11 cellular contexts compared by ENCODE assay signal in the genomic region with DNA sequence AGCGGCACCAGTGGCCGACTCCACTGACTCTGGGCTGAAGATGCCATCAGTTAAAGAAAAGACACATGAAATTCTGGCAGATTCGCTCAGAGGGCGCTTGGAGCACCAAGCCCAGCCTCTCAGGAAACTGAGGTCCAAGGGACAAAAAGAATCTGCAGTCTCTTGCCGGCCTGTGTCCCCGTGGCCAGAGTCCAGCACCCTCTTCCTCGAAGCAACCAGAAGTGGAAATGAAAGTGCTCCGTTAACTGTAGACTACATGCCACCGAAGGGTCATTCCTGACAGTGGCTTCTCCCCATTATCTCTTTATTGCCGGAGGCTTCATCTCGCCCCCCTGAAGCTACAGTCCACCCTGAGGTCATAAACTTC. TPM values are rescaled to one million over a fixed set of nuclear protein-coding genes. Genes with fewer than 3 reads are reported as not detected.
A peak's percentile ranks its signal among the peaks of the same experiment; 100 is the strongest.
DNase-seq lines count a peak whose midpoint lies in the region; ATAC-seq, FAIRE-seq and TF ChIP-seq lines count a peak whose summit lies in the region.
"Had no signal": no experiment of that assay in that cellular context is flagged by ENCODE, and none has a peak within 500 bp of the region (broad histone marks: within the 10 kb centered on the region; RNA-seq: fewer than 3 reads in every experiment).

No MANE protein-coding gene starts in this region.

- no peaks in the 10 kb centered on the region for H3K36me3 Mint-ChIP-seq in stimulated activated effector memory CD8-positive, alpha-beta T cell treated with anti-CD3 and anti-CD28 coated beads, Interleukin-12 subunit alpha, Interleukin-12 subunit beta, amount 100 ng/mL, for 72 hours

- no peaks in the 10 kb centered on the region for H3K9me3 Mint-ChIP-seq in stimulated activated effector memory CD8-positive, alpha-beta T cell treated with anti-CD3 and anti-CD28 coated beads, Interleukin-12 subunit alpha, Interleukin-12 subunit beta, amount 100 ng/mL, for 72 hours

- H3K36me3 ChIP-seq in H7 (replicated peaks; ENCODE audit: control insufficient read depth, insufficient read depth, low read length) (no peaks in the 10 kb centered on the region), breast epithelium (no peaks in the 10 kb centered on the region), lower lobe of right lung (no peaks in the 10 kb centered on the region), small intestine (ENCODE audit: control insufficient read depth in 2 of 2, insufficient read depth in 2 of 2, low read length in 2 of 2) (no peaks in the 10 kb centered on the region)

- H3K9me3 ChIP-seq in breast epithelium (no peaks in the 10 kb centered on the region), lower lobe of right lung (peaks cover 6% of the 10 kb centered on the region), small intestine (ENCODE audit: control insufficient read depth, low read depth) (no peaks in the 10 kb centered on the region)

- FAIRE-seq in small intestine (lab: Jason Lieb, UNC) = no peak

- TF ChIP-seq POLR2A in breast epithelium (IDR thresholded peaks at IDR 0.05) = no peak

- ATAC-seq in lower lobe of right lung = no peak
- ATAC-seq in stimulated activated effector memory CD8-positive, alpha-beta T cell treated with anti-CD3 and anti-CD28 coated beads, Interleukin-12 subunit alpha, Interleukin-12 subunit beta, amount 100 ng/mL, for 72 hours = no peak

- H3K27me3 ChIP-seq in H7 (ENCODE audit: control insufficient read depth, insufficient read depth, low read length) = peaks cover 21% of the 10 kb centered on the region
- H3K27me3 ChIP-seq in breast epithelium = no peaks in the 10 kb centered on the region
- H3K27me3 ChIP-seq in lower lobe of right lung (ENCODE audit: low read depth) = no peaks in the 10 kb centered on the region
- peaks cover 5 to 26% of the 10 kb centered on the region in 2 donors for H3K27me3 ChIP-seq in small intestine (ENCODE audit: control insufficient read depth in 2 of 2, insufficient read depth in 2 of 2, low read length in 2 of 2)

- 0 out of 2 replicates have a peak overlapping the region, but pooled peaks have one; percentile 82 for H3K4me3 ChIP-seq in H7 (ENCODE audit: insufficient read depth, low read depth, low read length)
- H3K4me3 ChIP-seq in breast epithelium = peak overlapping the region; percentile 56 to 99 (median 75)
- H3K4me3 ChIP-seq in lower lobe of right lung = peak overlapping the region; percentile 70
- H3K4me3 ChIP-seq in small intestine (ENCODE audit: low read depth in 1 of 2, low read length in 2 of 2) = no peak overlapping the region

- H3K4me1 Mint-ChIP-seq in stimulated activated effector memory CD8-positive, alpha-beta T cell treated with anti-CD3 and anti-CD28 coated beads, Interleukin-12 subunit alpha, Interleukin-12 subunit beta, amount 100 ng/mL, for 72 hours = peaks cover 5% of the 10 kb centered on the region

- DNase-seq in H7 (no peak), breast epithelium (ENCODE audit: low spot score in 2 of 2) (no peak), lower lobe of right lung (no peak), small intestine (peak; percentile 50), kidney tubule cell (ENCODE audit: low spot score) (no peak), DMS114 treated with DMSO at 0.1 percent for 48 hours (lab: John Stamatoyannopoulos, UW; ENCODE audit: unreplicated experiment) (no peak), islet precursor cell (no peak)
- DNase-seq in stimulated activated effector memory CD8-positive, alpha-beta T cell treated with anti-CD3 and anti-CD28 coated beads, Interleukin-12 subunit alpha, Interleukin-12 subunit beta, amount 100 ng/mL, for 72 hours (ENCODE audit: low spot score in 2 of 2) = no peak
- DNase-seq: activated gamma-delta T cell, NCI-H2029, T-helper 1 cell had no signal

- H3K27ac Mint-ChIP-seq in stimulated activated effector memory CD8-positive, alpha-beta T cell treated with anti-CD3 and anti-CD28 coated beads, Interleukin-12 subunit alpha, Interleukin-12 subunit beta, amount 100 ng/mL, for 72 hours = no peak overlapping the region

- TF ChIP-seq CTCF in breast epithelium (IDR thresholded peaks at IDR 0.05) = no peak
- TF ChIP-seq CTCF in lower lobe of right lung (IDR thresholded peaks at IDR 0.05) = no peak

- WGBS in small intestine, 3 donors = 13 to 20% (median 16%) methylated on average over 11 of the region's 11 CpGs

- peak overlapping the region; percentile 88 to 99 for H3K27ac ChIP-seq in breast epithelium
- H3K27ac ChIP-seq in lower lobe of right lung = peak overlapping the region; percentile 86
- peak overlapping the region in 1 of 2 donors; percentile 89 for H3K27ac ChIP-seq in small intestine (ENCODE audit: low read depth in 1 of 2, low read length in 1 of 2)

- H3K4me1 ChIP-seq in breast epithelium (no peaks in the 10 kb centered on the region), lower lobe of right lung (peaks cover 43% of the 10 kb centered on the region), small intestine (ENCODE audit: control insufficient read depth in 2 of 2, insufficient read depth in 1 of 2, low read depth in 1 of 2, low read length in 1 of 2) (peaks cover 0 to 3% of the 10 kb centered on the region in 2 donors)

- intact Hi-C loops in breast epithelium (cut with DNase I; ENCODE audit: low total_unique reads) = no loop called here
- intact Hi-C loops in lower lobe of right lung (cut with DNase I) = no loop called here

- H3K4me3 Mint-ChIP-seq in stimulated activated effector memory CD8-positive, alpha-beta T cell treated with anti-CD3 and anti-CD28 coated beads, Interleukin-12 subunit alpha, Interleukin-12 subunit beta, amount 100 ng/mL, for 72 hours = no peak overlapping the region

RNA-seq across cellular contexts. Expression of gene CHST15, which starts 1.0 kb away (rescaled TPM):
- 15.7 and 18.4 TPM in 2 replicates for total RNA-seq in H7 (2014; rRNA removed; shearing (Covaris generic))
- total RNA-seq in breast epithelium = 10 to 100 TPM; 19.0 to 57.8 (median 56.4) TPM
- 36.5 TPM for total RNA-seq in lower lobe of right lung
- polyA plus RNA-seq in small intestine = 1 to 10 TPM in 2 of 3 donors, under 1 TPM in 1; 0.45 to 8.5 (median 3.0) TPM

Comparison
In these comparisons a context has a peak if more than half of its experiments do, and no peak if none do; other contexts are left out.
1. H3K4me3 ChIP-seq: peak in H7 (single experiment), breast epithelium (3 of 3) and lower lobe of right lung (single experiment); none in small intestine (0 of 2).